In genomic region chr15:89578146-89578545, GRCh38 we compare ENCODE assay signal across 12 cellular contexts. TPM values are rescaled to one million over a fixed set of nuclear protein-coding genes. Genes with fewer than 3 reads are reported as not detected.
DNase-seq lines count a peak whose midpoint lies in the region; TF ChIP-seq lines count a peak whose summit lies in the region.
"Had no signal": no experiment of that assay in that cellular context is flagged by ENCODE, and none has a peak within 500 bp of the region (broad histone marks: within the 10 kb centered on the region; RNA-seq: fewer than 3 reads in every experiment).

No MANE protein-coding gene starts in this region.

- peaks cover 9% of the 10 kb centered on the region for H3K36me3 ChIP-seq in H7 (replicated peaks; ENCODE audit: control insufficient read depth, insufficient read depth, low read length)

- POLR2A ChIA-PET in AG04450 (lab: Yijun Ruan, JAX) = interaction anchor here (0.6 kb wide), 1 partner anchor 87 kb away, joined by 8 read pairs; no protein-coding TSS in a partner anchor

- H3K27me3 ChIP-seq in AG04450 (ENCODE audit: control insufficient read depth, insufficient read depth, low read length) (no peaks in the 10 kb centered on the region), H7 (ENCODE audit: control insufficient read depth, insufficient read depth, low read length) (no peaks in the 10 kb centered on the region)

- no peak for TF ChIP-seq POLR2A in erythroblast (IDR thresholded peaks at IDR 0.05; ENCODE audit: low read length)

- H3K4me3 ChIP-seq in AG04450 (ENCODE audit: low read depth, low read length) = peak overlapping the region; percentile 31; the same call in 1 of the 2 replicates
- peak overlapping the region; percentile 96 for H3K4me3 ChIP-seq in H7 (ENCODE audit: insufficient read depth, low read depth, low read length)
- H3K4me3 ChIP-seq in WI38 (ENCODE audit: low read depth, low read length) = peak overlapping the region; percentile 35; the same call in 1 of the 2 replicates
- peak overlapping the region; percentile 31 for H3K4me3 ChIP-seq in iPS-11a (ENCODE audit: low read depth, low read length)
- H3K4me3 ChIP-seq: coronary artery had no signal

- CTCF ChIA-PET in AG04450 (lab: Charles Lee) = no interaction called here

- H3K9me3 ChIP-seq in AG04450 (ENCODE audit: control insufficient read depth, insufficient read depth, low read length) = no peaks in the 10 kb centered on the region

- TF ChIP-seq CTCF in AG04450 (IDR thresholded peaks at IDR 0.05; ENCODE audit: low read depth, low read length) (no peak), WI38 (IDR thresholded peaks at IDR 0.05; ENCODE audit: low read depth, low read length) (no peak)

- H3K27ac ChIP-seq in AG04450 (ENCODE audit: low read depth, low read length) = no peak overlapping the region
- H3K27ac ChIP-seq: coronary artery had no signal

- DNase-seq in AG04450 (ENCODE audit: low read depth, low spot score) (no peak), H7 (no peak), DMS79 treated with DMSO at 0.1 percent for 48 hours (lab: John Stamatoyannopoulos, UW) (no peak), NCI-H345 treated with DMSO at 0.1 percent for 48 hours (lab: John Stamatoyannopoulos, UW; ENCODE audit: unreplicated experiment) (no peak), erythroblast (lab: John Stamatoyannopoulos, UW) (no peak)
- DNase-seq in stimulated activated CD4-positive, alpha-beta T cell treated with anti-CD3 and anti-CD28 coated beads, Interleukin-2, amount 100 ng/mL, for 48 hours = no peak
- DNase-seq: hippocampal formation; NCI-H524 treated with DMSO at 0.1 percent for 48 hours; stimulated activated CD4-positive, alpha-beta T cell treated with anti-CD3 and anti-CD28 coated beads, Interleukin-4, amount 100 ng/mL, for 24 hours had no signal

RNA-seq across cellular contexts. Expression of gene TICRR, which starts 2.9 kb away (rescaled TPM):
- polyA plus RNA-seq in AG04450 (2011; rRNA removed) = 1.1 and 1.3 TPM in 2 replicates
- polyA minus RNA-seq in AG04450 (2011; rRNA and poly(A)+ RNA removed) = 2.5 and 2.6 TPM in 2 replicates
- 19.2 and 24.1 TPM in 2 replicates for total RNA-seq in H7 (2014; rRNA removed; shearing (Covaris generic))

Comparison
In these comparisons a context has a peak if more than half of its experiments do, and no peak if none do; other contexts are left out.
1. H3K4me3 ChIP-seq: peak in every context shown above with its lines; median percentile 96 in H7; 35 in WI38; 31 in AG04450; 31 in iPS-11a.